Comparison of ENCODE assay signal across 1 cellular context in the genomic region with DNA sequence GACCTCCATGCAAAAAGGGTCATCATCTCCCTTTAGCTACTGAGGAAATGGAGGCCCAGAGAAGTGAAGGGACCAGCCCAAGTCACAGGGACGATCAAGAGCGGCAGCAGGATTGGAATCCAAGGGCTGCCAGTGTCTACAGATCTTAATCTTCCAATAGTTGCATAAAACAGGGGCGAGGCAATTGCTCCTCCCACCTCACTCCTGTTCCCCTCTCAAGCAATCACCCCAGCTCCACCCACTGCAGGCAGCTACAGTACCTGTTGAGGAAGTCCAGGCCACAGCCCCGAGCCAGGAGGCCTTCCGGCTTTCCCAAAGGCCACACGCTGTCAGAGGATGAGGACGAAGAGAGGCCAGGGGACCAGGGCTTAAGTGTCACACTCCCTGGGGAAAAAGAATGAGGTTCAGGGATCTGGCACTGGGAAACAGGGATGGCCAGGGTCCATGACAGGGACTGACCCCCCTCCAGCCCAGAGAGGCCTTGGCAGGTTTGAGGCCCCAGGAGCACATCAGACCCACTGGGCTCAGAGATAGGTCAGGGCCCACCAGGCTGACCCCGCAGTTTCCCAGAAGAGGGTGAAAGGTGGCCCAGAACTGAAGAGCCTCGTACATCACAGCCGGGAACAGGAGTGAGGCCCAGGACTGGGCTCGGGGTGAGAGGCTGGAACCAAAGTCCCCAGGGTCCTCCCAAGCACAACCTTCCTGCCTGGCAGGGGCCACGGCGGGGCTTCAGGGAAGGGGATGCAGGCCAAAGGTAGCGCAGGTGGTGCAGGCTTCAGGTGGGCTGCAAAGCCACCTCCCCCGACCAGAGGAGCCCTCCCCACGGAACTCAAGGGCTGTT.
TF ChIP-seq lines count a peak whose summit lies in the region.

No MANE protein-coding gene starts in this region.

TF ChIP-seq in HepG2, 621 proteins besides CTCF, POLR2A, EP300 and RAD21 (continued from another document and continues in another):
- TF ChIP-seq, protein P1, sequence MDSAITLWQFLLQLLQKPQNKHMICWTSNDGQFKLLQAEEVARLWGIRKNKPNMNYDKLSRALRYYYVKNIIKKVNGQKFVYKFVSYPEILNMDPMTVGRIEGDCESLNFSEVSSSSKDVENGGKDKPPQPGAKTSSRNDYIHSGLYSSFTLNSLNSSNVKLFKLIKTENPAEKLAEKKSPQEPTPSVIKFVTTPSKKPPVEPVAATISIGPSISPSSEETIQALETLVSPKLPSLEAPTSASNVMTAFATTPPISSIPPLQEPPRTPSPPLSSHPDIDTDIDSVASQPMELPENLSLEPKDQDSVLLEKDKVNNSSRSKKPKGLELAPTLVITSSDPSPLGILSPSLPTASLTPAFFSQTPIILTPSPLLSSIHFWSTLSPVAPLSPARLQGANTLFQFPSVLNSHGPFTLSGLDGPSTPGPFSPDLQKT (CRISPR knock-in tag; IDR thresholded peaks at IDR 0.05; ENCODE audit: borderline replicate concordance) = no peak
- TF ChIP-seq KDM5B (CRISPR knock-in tag; IDR thresholded peaks at IDR 0.05; ENCODE audit: borderline replicate concordance) = no peak
- TF ChIP-seq, protein P2, sequence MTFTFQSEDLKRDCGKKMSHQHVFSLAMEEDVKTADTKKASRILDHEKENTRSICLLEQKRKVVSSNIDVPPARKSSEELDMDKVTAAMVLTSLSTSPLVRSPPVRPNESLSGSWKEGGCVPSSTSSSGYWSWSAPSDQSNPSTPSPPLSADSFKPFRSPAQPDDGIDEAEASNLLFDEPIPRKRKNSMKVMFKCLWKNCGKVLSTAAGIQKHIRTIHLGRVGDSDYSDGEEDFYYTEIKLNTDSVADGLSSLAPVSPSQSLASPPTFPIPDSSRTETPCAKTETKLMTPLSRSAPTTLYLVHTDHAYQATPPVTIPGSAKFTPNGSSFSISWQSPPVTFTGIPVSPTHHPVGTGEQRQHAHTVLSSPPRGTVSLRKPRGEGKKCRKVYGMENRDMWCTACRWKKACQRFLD (CRISPR knock-in tag; IDR thresholded peaks at IDR 0.05; ENCODE audit: borderline replicate concordance) = peak; percentile 78; the same call in 1 of the 2 replicates
- TF ChIP-seq ZNF563 (CRISPR knock-in tag; IDR thresholded peaks at IDR 0.05) = no peak
- TF ChIP-seq, protein P3, sequence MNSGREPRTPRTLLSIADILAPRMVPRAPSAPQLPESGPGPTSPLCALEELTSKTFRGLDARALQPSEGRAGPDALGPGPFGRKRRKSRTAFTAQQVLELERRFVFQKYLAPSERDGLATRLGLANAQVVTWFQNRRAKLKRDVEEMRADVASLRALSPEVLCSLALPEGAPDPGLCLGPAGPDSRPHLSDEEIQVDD (CRISPR knock-in tag; IDR thresholded peaks at IDR 0.05; ENCODE audit: borderline replicate concordance) = no peak
- no peak for TF ChIP-seq ZNF230 (CRISPR knock-in tag; IDR thresholded peaks at IDR 0.05)
- TF ChIP-seq ZBTB42 (CRISPR knock-in tag; IDR thresholded peaks at IDR 0.05) = no peak
- TF ChIP-seq, protein P4, sequence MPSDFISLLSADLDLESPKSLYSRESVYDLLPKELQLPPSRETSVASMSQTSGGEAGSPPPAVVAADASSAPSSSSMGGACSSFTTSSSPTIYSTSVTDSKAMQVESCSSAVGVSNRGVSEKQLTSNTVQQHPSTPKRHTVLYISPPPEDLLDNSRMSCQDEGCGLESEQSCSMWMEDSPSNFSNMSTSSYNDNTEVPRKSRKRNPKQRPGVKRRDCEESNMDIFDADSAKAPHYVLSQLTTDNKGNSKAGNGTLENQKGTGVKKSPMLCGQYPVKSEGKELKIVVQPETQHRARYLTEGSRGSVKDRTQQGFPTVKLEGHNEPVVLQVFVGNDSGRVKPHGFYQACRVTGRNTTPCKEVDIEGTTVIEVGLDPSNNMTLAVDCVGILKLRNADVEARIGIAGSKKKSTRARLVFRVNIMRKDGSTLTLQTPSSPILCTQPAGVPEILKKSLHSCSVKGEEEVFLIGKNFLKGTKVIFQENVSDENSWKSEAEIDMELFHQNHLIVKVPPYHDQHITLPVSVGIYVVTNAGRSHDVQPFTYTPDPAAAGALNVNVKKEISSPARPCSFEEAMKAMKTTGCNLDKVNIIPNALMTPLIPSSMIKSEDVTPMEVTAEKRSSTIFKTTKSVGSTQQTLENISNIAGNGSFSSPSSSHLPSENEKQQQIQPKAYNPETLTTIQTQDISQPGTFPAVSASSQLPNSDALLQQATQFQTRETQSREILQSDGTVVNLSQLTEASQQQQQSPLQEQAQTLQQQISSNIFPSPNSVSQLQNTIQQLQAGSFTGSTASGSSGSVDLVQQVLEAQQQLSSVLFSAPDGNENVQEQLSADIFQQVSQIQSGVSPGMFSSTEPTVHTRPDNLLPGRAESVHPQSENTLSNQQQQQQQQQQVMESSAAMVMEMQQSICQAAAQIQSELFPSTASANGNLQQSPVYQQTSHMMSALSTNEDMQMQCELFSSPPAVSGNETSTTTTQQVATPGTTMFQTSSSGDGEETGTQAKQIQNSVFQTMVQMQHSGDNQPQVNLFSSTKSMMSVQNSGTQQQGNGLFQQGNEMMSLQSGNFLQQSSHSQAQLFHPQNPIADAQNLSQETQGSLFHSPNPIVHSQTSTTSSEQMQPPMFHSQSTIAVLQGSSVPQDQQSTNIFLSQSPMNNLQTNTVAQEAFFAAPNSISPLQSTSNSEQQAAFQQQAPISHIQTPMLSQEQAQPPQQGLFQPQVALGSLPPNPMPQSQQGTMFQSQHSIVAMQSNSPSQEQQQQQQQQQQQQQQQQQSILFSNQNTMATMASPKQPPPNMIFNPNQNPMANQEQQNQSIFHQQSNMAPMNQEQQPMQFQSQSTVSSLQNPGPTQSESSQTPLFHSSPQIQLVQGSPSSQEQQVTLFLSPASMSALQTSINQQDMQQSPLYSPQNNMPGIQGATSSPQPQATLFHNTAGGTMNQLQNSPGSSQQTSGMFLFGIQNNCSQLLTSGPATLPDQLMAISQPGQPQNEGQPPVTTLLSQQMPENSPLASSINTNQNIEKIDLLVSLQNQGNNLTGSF (CRISPR knock-in tag; IDR thresholded peaks at IDR 0.05) = peak; percentile 63; the same call in 1 of the 2 replicates
- no peak for TF ChIP-seq ZNF232 (CRISPR knock-in tag; IDR thresholded peaks at IDR 0.05; ENCODE audit: borderline replicate concordance)
- no peak for TF ChIP-seq SIN3B (IDR thresholded peaks at IDR 0.05; ENCODE audit: low read length)
- TF ChIP-seq BCL6 (CRISPR knock-in tag; IDR thresholded peaks at IDR 0.05) = no peak
- TF ChIP-seq, protein P5, sequence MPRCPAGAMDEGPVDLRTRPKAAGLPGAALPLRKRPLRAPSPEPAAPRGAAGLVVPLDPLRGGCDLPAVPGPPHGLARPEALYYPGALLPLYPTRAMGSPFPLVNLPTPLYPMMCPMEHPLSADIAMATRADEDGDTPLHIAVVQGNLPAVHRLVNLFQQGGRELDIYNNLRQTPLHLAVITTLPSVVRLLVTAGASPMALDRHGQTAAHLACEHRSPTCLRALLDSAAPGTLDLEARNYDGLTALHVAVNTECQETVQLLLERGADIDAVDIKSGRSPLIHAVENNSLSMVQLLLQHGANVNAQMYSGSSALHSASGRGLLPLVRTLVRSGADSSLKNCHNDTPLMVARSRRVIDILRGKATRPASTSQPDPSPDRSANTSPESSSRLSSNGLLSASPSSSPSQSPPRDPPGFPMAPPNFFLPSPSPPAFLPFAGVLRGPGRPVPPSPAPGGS (CRISPR knock-in tag; IDR thresholded peaks at IDR 0.05) = no peak; the same call in 1 of the 2 replicates
- no peak for TF ChIP-seq ARHGAP35 (CRISPR knock-in tag; IDR thresholded peaks at IDR 0.05; ENCODE audit: borderline replicate concordance)
- no peak for TF ChIP-seq ETV6 (CRISPR knock-in tag; conservative IDR thresholded peaks at IDR 0.05)
- no peak; the same call in 1 of the 2 replicates for TF ChIP-seq KDM2A (CRISPR knock-in tag; IDR thresholded peaks at IDR 0.05; ENCODE audit: borderline replicate concordance, low read depth)
- TF ChIP-seq, protein P6, sequence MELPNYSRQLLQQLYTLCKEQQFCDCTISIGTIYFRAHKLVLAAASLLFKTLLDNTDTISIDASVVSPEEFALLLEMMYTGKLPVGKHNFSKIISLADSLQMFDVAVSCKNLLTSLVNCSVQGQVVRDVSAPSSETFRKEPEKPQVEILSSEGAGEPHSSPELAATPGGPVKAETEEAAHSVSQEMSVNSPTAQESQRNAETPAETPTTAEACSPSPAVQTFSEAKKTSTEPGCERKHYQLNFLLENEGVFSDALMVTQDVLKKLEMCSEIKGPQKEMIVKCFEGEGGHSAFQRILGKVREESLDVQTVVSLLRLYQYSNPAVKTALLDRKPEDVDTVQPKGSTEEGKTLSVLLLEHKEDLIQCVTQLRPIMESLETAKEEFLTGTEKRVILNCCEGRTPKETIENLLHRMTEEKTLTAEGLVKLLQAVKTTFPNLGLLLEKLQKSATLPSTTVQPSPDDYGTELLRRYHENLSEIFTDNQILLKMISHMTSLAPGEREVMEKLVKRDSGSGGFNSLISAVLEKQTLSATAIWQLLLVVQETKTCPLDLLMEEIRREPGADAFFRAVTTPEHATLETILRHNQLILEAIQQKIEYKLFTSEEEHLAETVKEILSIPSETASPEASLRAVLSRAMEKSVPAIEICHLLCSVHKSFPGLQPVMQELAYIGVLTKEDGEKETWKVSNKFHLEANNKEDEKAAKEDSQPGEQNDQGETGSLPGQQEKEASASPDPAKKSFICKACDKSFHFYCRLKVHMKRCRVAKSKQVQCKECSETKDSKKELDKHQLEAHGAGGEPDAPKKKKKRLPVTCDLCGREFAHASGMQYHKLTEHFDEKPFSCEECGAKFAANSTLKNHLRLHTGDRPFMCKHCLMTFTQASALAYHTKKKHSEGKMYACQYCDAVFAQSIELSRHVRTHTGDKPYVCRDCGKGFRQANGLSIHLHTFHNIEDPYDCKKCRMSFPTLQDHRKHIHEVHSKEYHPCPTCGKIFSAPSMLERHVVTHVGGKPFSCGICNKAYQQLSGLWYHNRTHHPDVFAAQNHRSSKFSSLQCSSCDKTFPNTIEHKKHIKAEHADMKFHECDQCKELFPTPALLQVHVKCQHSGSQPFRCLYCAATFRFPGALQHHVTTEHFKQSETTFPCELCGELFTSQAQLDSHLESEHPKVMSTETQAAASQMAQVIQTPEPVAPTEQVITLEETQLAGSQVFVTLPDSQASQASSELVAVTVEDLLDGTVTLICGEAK (IDR thresholded peaks at IDR 0.05) = no peak
- TF ChIP-seq, protein P6 (CRISPR knock-in tag; IDR thresholded peaks at IDR 0.05) = no peak
- TF ChIP-seq REXO4 (CRISPR knock-in tag; IDR thresholded peaks at IDR 0.05; ENCODE audit: borderline replicate concordance) = no peak
- no peak for TF ChIP-seq ZNF598 (CRISPR knock-in tag; IDR thresholded peaks at IDR 0.05; ENCODE audit: borderline replicate concordance)
- no peak for TF ChIP-seq SYNCRIP (IDR thresholded peaks at IDR 0.05; ENCODE audit: insufficient read depth, low read depth, low read length)
- no peak for TF ChIP-seq MXI1 (IDR thresholded peaks at IDR 0.05; ENCODE audit: borderline replicate concordance, low read depth, low read length)
- TF ChIP-seq PHF20 (CRISPR knock-in tag; IDR thresholded peaks at IDR 0.05) = no peak
- TF ChIP-seq ZNF224 (CRISPR knock-in tag; IDR thresholded peaks at IDR 0.05) = no peak
- TF ChIP-seq ZNF605 (CRISPR knock-in tag; IDR thresholded peaks at IDR 0.05) = no peak
- TF ChIP-seq, protein P7, sequence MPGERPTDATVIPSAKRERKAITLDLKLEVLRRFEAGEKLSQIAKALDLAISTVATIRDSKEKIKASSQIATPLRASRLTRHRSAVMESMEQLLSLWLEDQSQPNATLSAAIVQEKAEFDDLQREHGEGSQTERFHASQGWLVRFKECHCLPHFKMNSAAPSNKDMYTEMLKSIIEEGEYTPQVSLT (CRISPR knock-in tag; IDR thresholded peaks at IDR 0.05; ENCODE audit: borderline replicate concordance, low read depth) = no peak
- TF ChIP-seq SATB2 (CRISPR knock-in tag; IDR thresholded peaks at IDR 0.05) = no peak
- TF ChIP-seq, protein P8, sequence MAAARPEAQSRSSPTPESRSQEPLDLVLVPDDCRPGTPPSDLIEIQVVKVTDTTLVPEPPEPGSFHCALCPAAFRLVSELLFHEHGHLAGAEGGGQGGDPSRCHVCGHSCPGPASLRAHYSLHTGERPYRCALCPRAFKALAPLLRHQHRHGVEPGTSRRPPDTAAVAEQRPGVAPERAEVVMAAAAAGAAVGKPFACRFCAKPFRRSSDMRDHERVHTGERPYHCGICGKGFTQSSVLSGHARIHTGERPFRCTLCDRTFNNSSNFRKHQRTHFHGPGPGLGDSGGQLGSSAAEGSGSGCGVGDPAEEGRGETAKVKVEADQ (CRISPR knock-in tag; IDR thresholded peaks at IDR 0.05; ENCODE audit: borderline replicate concordance) = no peak; the same call in 1 of the 2 replicates
- TF ChIP-seq ZSCAN9 (CRISPR knock-in tag; IDR thresholded peaks at IDR 0.05; ENCODE audit: borderline replicate concordance) = no peak; the same call in 1 of the 2 replicates
- TF ChIP-seq THAP11 (CRISPR knock-in tag; IDR thresholded peaks at IDR 0.05) = no peak
- peak; percentile 64; the same call in 1 of the 2 replicates for TF ChIP-seq AKAP8 (CRISPR knock-in tag; IDR thresholded peaks at IDR 0.05)
- TF ChIP-seq, protein P9, sequence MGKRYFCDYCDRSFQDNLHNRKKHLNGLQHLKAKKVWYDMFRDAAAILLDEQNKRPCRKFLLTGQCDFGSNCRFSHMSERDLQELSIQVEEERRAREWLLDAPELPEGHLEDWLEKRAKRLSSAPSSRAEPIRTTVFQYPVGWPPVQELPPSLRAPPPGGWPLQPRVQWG (CRISPR knock-in tag; IDR thresholded peaks at IDR 0.05; ENCODE audit: borderline replicate concordance, low read depth) = no peak
- no peak for TF ChIP-seq ZFP36 (IDR thresholded peaks at IDR 0.05; ENCODE audit: borderline replicate concordance, low read depth, low read length, partially characterized antibody)
